9 cellular contexts compared by ENCODE assay signal in genomic region chr7:74479066-74479781, GRCh38. TPM values are rescaled to one million over a fixed set of nuclear protein-coding genes. Genes with fewer than 3 reads are reported as not detected.
DNase-seq lines count a peak whose midpoint lies in the region; ATAC-seq, FAIRE-seq and TF ChIP-seq lines count a peak whose summit lies in the region.
"Had no signal": no experiment of that assay in that cellular context is flagged by ENCODE, and none has a peak within 500 bp of the region (broad histone marks: within the 10 kb centered on the region; RNA-seq: fewer than 3 reads in every experiment).

No MANE protein-coding gene starts in this region.

- no peak overlapping the region for H2BK120ac ChIP-seq in H1 (replicated peaks; ENCODE audit: low read depth, low read length)

- no peaks in the 10 kb centered on the region for H3K36me3 Mint-ChIP-seq in T-helper 17 cell (ENCODE audit: low read depth)

- H3K79me2 ChIP-seq in H1 (ENCODE audit: control insufficient read depth in 1 of 2, insufficient read depth in 2 of 2, low read length in 2 of 2), result peaks cover 8 to 61% of the 10 kb centered on the region in 2 experiments; a peak in 3 of 4 replicates

- 97% methylated on average over 9 of the region's 19 CpGs; no CpG with 5 or more reads in 1 of the 2 experiments for WGBS in H1 (ENCODE audit: extremely low coverage in 1 of 2, insufficient coverage in 1 of 2, insufficient read length in 1 of 2, insufficient replicate concordance in 2 of 2, low coverage in 1 of 2, low lambda C conversion rate in 2 of 2, missing lambda C conversion rate in 1 of 2), 2 experiments
- WGBS in pancreas, 2 donors, result 14 to 16% methylated on average over 19 of the region's 19 CpGs

- TF ChIP-seq EP300 in H1 (IDR thresholded peaks at IDR 0.05; ENCODE audit: borderline replicate concordance in 1 of 2, low read depth in 2 of 2, low read length in 2 of 2), result no peak

- H3K4me3 ChIP-seq in H1 (ENCODE audit: extremely low read depth in 1 of 4, insufficient read depth in 2 of 4, low read depth in 3 of 4, low read length in 4 of 4) (no peak overlapping the region), pancreas (no peak overlapping the region)

- no peak overlapping the region for H4K8ac ChIP-seq in H1 (ENCODE audit: extremely low read depth, insufficient read depth, low read length)

- POLR2A ChIA-PET in H1 (lab: Charles Lee; ENCODE audit: partially characterized antibody), result interaction anchor here (0.6 to 1.8 kb wide), 5 partner anchors 15 to 25 kb away, joined by 3 to 4 read pairs (median 3); partner anchors contain the start of gene GTF2IRD1

- H2AK5ac ChIP-seq in H1 (ENCODE audit: low read depth, low read length), result no peak overlapping the region

- H3K79me1 ChIP-seq in H1 (ENCODE audit: low read depth, low read length), result peaks cover 29% of the 10 kb centered on the region

- H2BK15ac ChIP-seq in H1 (ENCODE audit: low read length), result no peak overlapping the region

- CTCF ChIA-PET in H1 (lab: Charles Lee; ENCODE audit: partially characterized antibody), result interaction anchor here (0.6 to 2.8 kb wide), 8 partner anchors 12 to 88 kb away, joined by 3 to 16 read pairs (median 6); no protein-coding TSS in a partner anchor

- ATAC-seq in pancreas, result peak; percentile 14 to 19 (median 17)
- ATAC-seq in T-helper 17 cell, result no peak
- ATAC-seq in HG02870 (IDR thresholded peaks at IDR 0.05; ENCODE audit: unreplicated experiment), result no peak

- H3K36me3 ChIP-seq in H1 (ENCODE audit: control insufficient read depth in 2 of 4, insufficient read depth in 4 of 4, low read length in 3 of 4) (no peaks in the 10 kb centered on the region), pancreas (no peaks in the 10 kb centered on the region)

- H4K91ac ChIP-seq in H1 (replicated peaks; ENCODE audit: insufficient read length, low read length), result no peak overlapping the region

- peaks cover 8% of the 10 kb centered on the region for H3K27me3 Mint-ChIP-seq in T-helper 17 cell

- no peak overlapping the region for H3K4me3 Mint-ChIP-seq in T-helper 17 cell

- FAIRE-seq in H1 (lab: Jason Lieb, UNC), result no peak
- no peak for FAIRE-seq in pancreas (lab: Jason Lieb, UNC)
- no peak for FAIRE-seq in GM19239 (lab: Jason Lieb, UNC)

- H3K18ac ChIP-seq in H1 (ENCODE audit: extremely low read depth, low read length), result no peak overlapping the region

- H3K27me3 ChIP-seq in H1 (replicated peaks in 1 of 4; ENCODE audit: control insufficient read depth in 3 of 4, extremely low read depth in 1 of 4, insufficient read depth in 3 of 4, low read length in 3 of 4) (no peaks in the 10 kb centered on the region), pancreas (no peaks in the 10 kb centered on the region)

- peaks cover 3 to 17% (median 10%) of the 10 kb centered on the region in 4 experiments; a peak in 5 of 7 replicates for H3K4me1 ChIP-seq in H1 (replicated peaks in 1 of 4; ENCODE audit: control insufficient read depth in 3 of 4, insufficient read depth in 4 of 4, low read length in 3 of 4)
- peaks cover 41 to 46% (median 45%) of the 10 kb centered on the region in 3 donors for H3K4me1 ChIP-seq in pancreas

- TF ChIP-seq RAD21 in H1 (IDR thresholded peaks at IDR 0.05 in 1 of 2, conservative IDR thresholded peaks at IDR 0.05 in 1 of 2; ENCODE audit: low read depth in 2 of 2, low read length in 2 of 2), result no peak

- no peak for TF ChIP-seq POLR2A in H1 (IDR thresholded peaks at IDR 0.05; ENCODE audit: control extremely low read depth in 1 of 2, low read depth in 2 of 2, low read length in 2 of 2)

- no peak overlapping the region for H2AFZ ChIP-seq in H1 (ENCODE audit: low read length)

- no peak for TF ChIP-seq CTCF in H1 (IDR thresholded peaks at IDR 0.05; ENCODE audit: control extremely low read depth in 1 of 3, insufficient read depth in 1 of 3, low read depth in 1 of 3, low read length in 3 of 3)
- TF ChIP-seq CTCF in pancreas (IDR thresholded peaks at IDR 0.05), result no peak

- no peak overlapping the region for H4K5ac ChIP-seq in H1 (ENCODE audit: insufficient read length, low read depth, low read length)

- H2BK20ac ChIP-seq in H1 (ENCODE audit: low read length), result no peak overlapping the region

- no peak overlapping the region for H3K4ac ChIP-seq in H1 (replicated peaks; ENCODE audit: insufficient read length, low read depth, low read length)

- no peak overlapping the region for H3K27ac Mint-ChIP-seq in T-helper 17 cell

- no peak overlapping the region for H3K14ac ChIP-seq in H1 (ENCODE audit: insufficient read length)

- H3K23ac ChIP-seq in H1 (ENCODE audit: insufficient read length), result no peak overlapping the region

- peaks cover 8 to 21% of the 10 kb centered on the region in 2 experiments for H4K20me1 ChIP-seq in H1 (replicated peaks in 1 of 2; ENCODE audit: control insufficient read depth in 1 of 2, insufficient read depth in 2 of 2, low read length in 2 of 2)

- no peak overlapping the region for H2BK12ac ChIP-seq in H1 (ENCODE audit: low read depth, low read length)

- H3K4me2 ChIP-seq in H1 (ENCODE audit: insufficient read depth in 1 of 2, low read depth in 2 of 2, low read length in 2 of 2), result no peak overlapping the region; a peak in 1 of 4 replicates

- H3K9me3 ChIP-seq in H1 (ENCODE audit: insufficient read depth in 2 of 2, low read depth in 1 of 2, low read length in 1 of 2) (no peaks in the 10 kb centered on the region), pancreas (no peaks in the 10 kb centered on the region), T-helper 17 cell (ENCODE audit: control insufficient read depth, low read length, poor library complexity, severe bottlenecking) (no peaks in the 10 kb centered on the region)

- H3K56ac ChIP-seq in H1 (replicated peaks; ENCODE audit: insufficient read length, low read depth, low read length), result no peak overlapping the region

- intact Hi-C loops in pancreas (cut with DNase I), result no loop called here

- peak overlapping the region; percentile 35; the same call in 1 of the 2 replicates for H2BK5ac ChIP-seq in H1 (ENCODE audit: low read depth, low read length)

- no peak overlapping the region for H3K27ac ChIP-seq in H1 (ENCODE audit: low read depth, low read length)
- H3K27ac ChIP-seq in pancreas, result peak overlapping the region; percentile 93 to 97 (median 96)

- peaks cover 4% of the 10 kb centered on the region for H3K4me1 Mint-ChIP-seq in T-helper 17 cell

- H3K9ac ChIP-seq in H1 (replicated peaks in 1 of 4; ENCODE audit: extremely low read depth in 1 of 4, low read depth in 3 of 4, low read length in 3 of 4), result no peak overlapping the region

- no peaks in the 10 kb centered on the region for H3K23me2 ChIP-seq in H1 (ENCODE audit: low read depth, low read length)

- DNase-seq in DMS 273 (lab: John Stamatoyannopoulos, UW; ENCODE audit: unreplicated experiment) (peak; percentile 70), NCI-H2196 treated with DMSO at 0.1 percent for 48 hours (lab: John Stamatoyannopoulos, UW; ENCODE audit: unreplicated experiment) (peak; percentile 56), H1 (ENCODE audit: low read depth in 1 of 2, low spot score in 2 of 2) (no peak), pancreas (peak; percentile 38 to 80 (median 50)), T-helper 17 cell (no peak), GM19239 (ENCODE audit: insufficient read length, low spot score) (no peak)
- no peak for DNase-seq in activated naive CD4-positive, alpha-beta T cell treated with anti-CD3 and anti-CD28 coated beads, Interleukin-2, amount 50 U/mL, for 16 hours
- DNase-seq: Kasumi-1 had no signal

TF ChIP-seq in H1, 55 proteins besides CTCF, POLR2A, EP300 and RAD21:
- TF ChIP-seq TEAD4 (IDR thresholded peaks at IDR 0.05; ENCODE audit: low read depth, low read length), result no peak
- no peak for TF ChIP-seq KDM5A (IDR thresholded peaks at IDR 0.05; ENCODE audit: low read length)
- no peak for TF ChIP-seq KDM4A (IDR thresholded peaks at IDR 0.05; ENCODE audit: low read depth, low read length, severe bottlenecking)
- TF ChIP-seq SAP30 (IDR thresholded peaks at IDR 0.05; ENCODE audit: insufficient read depth, insufficient replicate concordance, low read length), result no peak
- TF ChIP-seq NRF1 (IDR thresholded peaks at IDR 0.05; ENCODE audit: low read depth, low read length), result no peak
- no peak for TF ChIP-seq PHF8 (conservative IDR thresholded peaks at IDR 0.05; ENCODE audit: low read depth, low read length)
- TF ChIP-seq TBP (IDR thresholded peaks at IDR 0.05; ENCODE audit: low read depth, low read length), result no peak
- TF ChIP-seq POLR2AphosphoS5 (IDR thresholded peaks at IDR 0.05; ENCODE audit: low read depth, low read length), result no peak
- no peak for TF ChIP-seq CBX8 (IDR thresholded peaks at IDR 0.05; ENCODE audit: borderline replicate concordance, low read depth, low read length)
- no peak for TF ChIP-seq ATF3 (IDR thresholded peaks at IDR 0.05; ENCODE audit: insufficient read depth, low read depth, low read length)
- TF ChIP-seq CHD2 (IDR thresholded peaks at IDR 0.05; ENCODE audit: low read length), result no peak
- TF ChIP-seq CEBPB (IDR thresholded peaks at IDR 0.05; ENCODE audit: low read depth, low read length), result no peak
- TF ChIP-seq MAFK (IDR thresholded peaks at IDR 0.05; ENCODE audit: low read depth, low read length), result no peak
- no peak for TF ChIP-seq TAF1 (IDR thresholded peaks at IDR 0.05; ENCODE audit: low read depth, low read length)
TF ChIP-seq in H1: peak in this region for 0.

RNA-seq across cellular contexts. Expression of gene GTF2IRD1, which starts 25.5 kb away (rescaled TPM):
- total RNA-seq in H1 (2021; fragmentation: NEBNext Ultra II Directional; extraction: Animal tissue kit (Norgen Biotek cat#: 25700)), result 45.4 and 46.5 TPM in 2 replicates
- polyA plus RNA-seq in H1 (2011; rRNA removed) (27.4 and 34.9 TPM in 2 replicates), pancreas (10 to 100 TPM in 1 of 2 donors, 1 to 10 TPM in 1; 8.1 to 15.9 TPM)
- 25.8 TPM for polyA plus RNA-seq in H1 (2011; cell fraction: cytosol; rRNA removed)
- polyA plus RNA-seq in H1 (2011; cell fraction: nucleus; rRNA removed), result 57.6 TPM
- 40.0 to 48.4 TPM (median 43.5 TPM) in 4 replicates for polyA plus RNA-seq in H1 (2012, experiment 1 of 2)
- polyA plus RNA-seq in H1 (2012, experiment 2 of 2), result 25.8 TPM
- polyA plus RNA-seq in H1 (2013, experiment 1 of 2), result 40.2 TPM
- polyA plus RNA-seq in H1 (2013, experiment 2 of 2), result 35.9 TPM
- 23.6 and 31.2 TPM in 2 replicates for polyA minus RNA-seq in H1 (2011; rRNA and poly(A)+ RNA removed)
- polyA minus RNA-seq in H1 (2011; cell fraction: cytosol; rRNA and poly(A)+ RNA removed), result 26.9 TPM
- polyA minus RNA-seq in H1 (2011; cell fraction: nucleus; rRNA and poly(A)+ RNA removed), result 27.7 TPM
- total RNA-seq in pancreas (10 to 100 TPM in 3 of 6 donors, 1 to 10 TPM in 3; 7.1 to 12.6 (median 9.9) TPM), T-helper 17 cell (1 to 10 TPM; 2.3 to 3.5 TPM)

Comparison
In these comparisons a context has a peak if more than half of its experiments do, and no peak if none do; other contexts are left out.
1. DNase-seq: peak in DMS 273 (single experiment), NCI-H2196 treated with DMSO at 0.1 percent for 48 hours (single experiment) and pancreas (6 of 6); none in H1 (0 of 2), T-helper 17 cell (0 of 3), GM19239 (single experiment) and activated naive CD4-positive, alpha-beta T cell treated with anti-CD3 and anti-CD28 coated beads, Interleukin-2, amount 50 U/mL, for 16 hours (single experiment).
2. ATAC-seq: peak in pancreas (4 of 4); none in T-helper 17 cell (single experiment) and HG02870 (single experiment).